ENCODE assay signal across 1 cellular context in genomic region chr11:90133560-90134145, GRCh38.
TF ChIP-seq lines count a peak whose summit lies in the region.

No MANE protein-coding gene starts in this region.

TF ChIP-seq in endothelial cell of umbilical vein, 7 proteins besides CTCF, POLR2A, EP300 and RAD21 (continued from another document):
- TF ChIP-seq GATA2 (IDR thresholded peaks at IDR 0.05; ENCODE audit: insufficient read depth, insufficient read length, low read depth, low read length) (no peak), EZH2 (IDR thresholded peaks at IDR 0.05; ENCODE audit: borderline replicate concordance, low read depth, low read length, severe bottlenecking) (no peak), MYC (IDR thresholded peaks at IDR 0.05; ENCODE audit: low read depth, low read length) (no peak), POLR2AphosphoS5 (IDR thresholded peaks at IDR 0.05; ENCODE audit: insufficient read depth, low read depth, low read length) (no peak), MAX (IDR thresholded peaks at IDR 0.05; ENCODE audit: insufficient read depth, insufficient read length) (no peak), FOS (IDR thresholded peaks at IDR 0.05; ENCODE audit: borderline replicate concordance, insufficient read depth, low read length) (no peak)
